In the genomic region with DNA sequence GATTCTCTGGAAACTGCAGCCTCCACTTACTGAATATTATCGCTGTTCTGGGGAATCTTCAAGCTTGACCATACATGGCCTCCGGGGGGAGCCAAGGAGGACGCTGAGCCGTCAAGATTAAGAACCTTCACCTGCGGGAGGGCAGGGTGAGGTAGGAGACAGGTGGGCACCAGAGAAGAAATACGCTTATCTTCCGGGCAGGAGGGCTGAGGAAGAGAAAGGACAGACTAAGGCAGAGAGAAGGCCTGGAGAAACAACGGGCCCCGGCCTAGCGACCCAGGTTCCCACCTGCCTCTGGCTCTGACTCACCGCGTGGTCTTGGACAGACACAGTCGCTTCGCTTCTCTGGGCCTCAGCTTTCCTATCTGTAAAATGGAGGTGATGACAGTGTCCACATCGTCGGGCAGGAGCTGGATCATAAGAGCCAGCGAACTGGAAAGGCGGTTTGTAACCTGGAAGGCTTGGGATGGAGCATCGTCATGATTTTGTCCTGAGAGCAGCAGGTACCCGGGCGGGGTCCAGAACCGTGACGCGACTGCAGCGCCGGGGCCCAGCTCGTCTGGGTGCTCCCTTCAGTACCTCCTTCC, we compare ENCODE assay signal across 2 cellular contexts.
TF ChIP-seq lines count a peak whose summit lies in the region.

No MANE protein-coding gene starts in this region.

TF ChIP-seq in SK-N-SH treated with all-trans-retinoic acid at 6 μM for 48 hours, 23 proteins besides CTCF, POLR2A, EP300 and RAD21:
- TF ChIP-seq GLIS3 (CRISPR knock-in tag; IDR thresholded peaks at IDR 0.05) (no peak), PPARA (CRISPR knock-in tag; IDR thresholded peaks at IDR 0.05; ENCODE audit: borderline replicate concordance) (no peak), CSDC2 (CRISPR knock-in tag; IDR thresholded peaks at IDR 0.05) (no peak), ARNTL (CRISPR knock-in tag; IDR thresholded peaks at IDR 0.05; ENCODE audit: borderline replicate concordance, low read depth) (no peak), ZFP30 (CRISPR knock-in tag; IDR thresholded peaks at IDR 0.05) (no peak), RARB (CRISPR knock-in tag; IDR thresholded peaks at IDR 0.05) (no peak), ISL1 (CRISPR knock-in tag; IDR thresholded peaks at IDR 0.05) (no peak), TCF4 (CRISPR knock-in tag; IDR thresholded peaks at IDR 0.05; ENCODE audit: borderline replicate concordance) (no peak)
- TF ChIP-seq, protein P1, sequence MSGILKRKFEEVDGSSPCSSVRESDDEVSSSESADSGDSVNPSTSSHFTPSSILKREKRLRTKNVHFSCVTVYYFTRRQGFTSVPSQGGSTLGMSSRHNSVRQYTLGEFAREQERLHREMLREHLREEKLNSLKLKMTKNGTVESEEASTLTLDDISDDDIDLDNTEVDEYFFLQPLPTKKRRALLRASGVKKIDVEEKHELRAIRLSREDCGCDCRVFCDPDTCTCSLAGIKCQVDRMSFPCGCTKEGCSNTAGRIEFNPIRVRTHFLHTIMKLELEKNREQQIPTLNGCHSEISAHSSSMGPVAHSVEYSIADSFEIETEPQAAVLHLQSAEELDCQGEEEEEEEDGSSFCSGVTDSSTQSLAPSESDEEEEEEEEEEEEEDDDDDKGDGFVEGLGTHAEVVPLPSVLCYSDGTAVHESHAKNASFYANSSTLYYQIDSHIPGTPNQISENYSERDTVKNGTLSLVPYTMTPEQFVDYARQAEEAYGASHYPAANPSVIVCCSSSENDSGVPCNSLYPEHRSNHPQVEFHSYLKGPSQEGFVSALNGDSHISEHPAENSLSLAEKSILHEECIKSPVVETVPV (CRISPR knock-in tag; IDR thresholded peaks at IDR 0.05), result no peak

TF ChIP-seq in K562, 482 proteins besides CTCF, POLR2A, EP300 and RAD21 (continues in another document):
- TF ChIP-seq ZNF354B (CRISPR knock-in tag; IDR thresholded peaks at IDR 0.05) (no peak), ZNF431 (CRISPR knock-in tag; IDR thresholded peaks at IDR 0.05) (0 out of 2 replicates have a peak, but pooled peaks have one; percentile 36), SMC3 (conservative IDR thresholded peaks at IDR 0.05; ENCODE audit: insufficient read depth, low read depth, low read length) (0 out of 2 replicates have a peak, but pooled peaks have one; percentile 25), GTF3C2 (IDR thresholded peaks at IDR 0.05; ENCODE audit: borderline replicate concordance, extremely low read depth, insufficient read length) (no peak), SRF (CRISPR knock-in tag; IDR thresholded peaks at IDR 0.05) (peak in 1 of 2 experiments; percentile 75; a peak in 2 of 4 replicates), ZNF449 (CRISPR knock-in tag; IDR thresholded peaks at IDR 0.05) (no peak), ZNF444 (CRISPR knock-in tag; IDR thresholded peaks at IDR 0.05) (no peak), CBFA2T3 (IDR thresholded peaks at IDR 0.05) (no peak), BDP1 (IDR thresholded peaks at IDR 0.05; ENCODE audit: insufficient read depth, insufficient read length) (no peak), THAP12 (CRISPR knock-in tag; IDR thresholded peaks at IDR 0.05) (no peak)
- TF ChIP-seq, protein P2, sequence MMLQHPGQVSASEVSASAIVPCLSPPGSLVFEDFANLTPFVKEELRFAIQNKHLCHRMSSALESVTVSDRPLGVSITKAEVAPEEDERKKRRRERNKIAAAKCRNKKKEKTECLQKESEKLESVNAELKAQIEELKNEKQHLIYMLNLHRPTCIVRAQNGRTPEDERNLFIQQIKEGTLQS (IDR thresholded peaks at IDR 0.05), result 0 out of 2 replicates have a peak, but pooled peaks have one; percentile 20
- TF ChIP-seq, protein P2 (CRISPR knock-in tag; conservative IDR thresholded peaks at IDR 0.05), result no peak
- TF ChIP-seq, protein P3, sequence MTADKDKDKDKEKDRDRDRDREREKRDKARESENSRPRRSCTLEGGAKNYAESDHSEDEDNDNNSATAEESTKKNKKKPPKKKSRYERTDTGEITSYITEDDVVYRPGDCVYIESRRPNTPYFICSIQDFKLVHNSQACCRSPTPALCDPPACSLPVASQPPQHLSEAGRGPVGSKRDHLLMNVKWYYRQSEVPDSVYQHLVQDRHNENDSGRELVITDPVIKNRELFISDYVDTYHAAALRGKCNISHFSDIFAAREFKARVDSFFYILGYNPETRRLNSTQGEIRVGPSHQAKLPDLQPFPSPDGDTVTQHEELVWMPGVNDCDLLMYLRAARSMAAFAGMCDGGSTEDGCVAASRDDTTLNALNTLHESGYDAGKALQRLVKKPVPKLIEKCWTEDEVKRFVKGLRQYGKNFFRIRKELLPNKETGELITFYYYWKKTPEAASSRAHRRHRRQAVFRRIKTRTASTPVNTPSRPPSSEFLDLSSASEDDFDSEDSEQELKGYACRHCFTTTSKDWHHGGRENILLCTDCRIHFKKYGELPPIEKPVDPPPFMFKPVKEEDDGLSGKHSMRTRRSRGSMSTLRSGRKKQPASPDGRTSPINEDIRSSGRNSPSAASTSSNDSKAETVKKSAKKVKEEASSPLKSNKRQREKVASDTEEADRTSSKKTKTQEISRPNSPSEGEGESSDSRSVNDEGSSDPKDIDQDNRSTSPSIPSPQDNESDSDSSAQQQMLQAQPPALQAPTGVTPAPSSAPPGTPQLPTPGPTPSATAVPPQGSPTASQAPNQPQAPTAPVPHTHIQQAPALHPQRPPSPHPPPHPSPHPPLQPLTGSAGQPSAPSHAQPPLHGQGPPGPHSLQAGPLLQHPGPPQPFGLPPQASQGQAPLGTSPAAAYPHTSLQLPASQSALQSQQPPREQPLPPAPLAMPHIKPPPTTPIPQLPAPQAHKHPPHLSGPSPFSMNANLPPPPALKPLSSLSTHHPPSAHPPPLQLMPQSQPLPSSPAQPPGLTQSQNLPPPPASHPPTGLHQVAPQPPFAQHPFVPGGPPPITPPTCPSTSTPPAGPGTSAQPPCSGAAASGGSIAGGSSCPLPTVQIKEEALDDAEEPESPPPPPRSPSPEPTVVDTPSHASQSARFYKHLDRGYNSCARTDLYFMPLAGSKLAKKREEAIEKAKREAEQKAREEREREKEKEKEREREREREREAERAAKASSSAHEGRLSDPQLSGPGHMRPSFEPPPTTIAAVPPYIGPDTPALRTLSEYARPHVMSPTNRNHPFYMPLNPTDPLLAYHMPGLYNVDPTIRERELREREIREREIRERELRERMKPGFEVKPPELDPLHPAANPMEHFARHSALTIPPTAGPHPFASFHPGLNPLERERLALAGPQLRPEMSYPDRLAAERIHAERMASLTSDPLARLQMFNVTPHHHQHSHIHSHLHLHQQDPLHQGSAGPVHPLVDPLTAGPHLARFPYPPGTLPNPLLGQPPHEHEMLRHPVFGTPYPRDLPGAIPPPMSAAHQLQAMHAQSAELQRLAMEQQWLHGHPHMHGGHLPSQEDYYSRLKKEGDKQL (CRISPR knock-in tag; IDR thresholded peaks at IDR 0.05; ENCODE audit: borderline replicate concordance), result no peak
- TF ChIP-seq, protein P4, sequence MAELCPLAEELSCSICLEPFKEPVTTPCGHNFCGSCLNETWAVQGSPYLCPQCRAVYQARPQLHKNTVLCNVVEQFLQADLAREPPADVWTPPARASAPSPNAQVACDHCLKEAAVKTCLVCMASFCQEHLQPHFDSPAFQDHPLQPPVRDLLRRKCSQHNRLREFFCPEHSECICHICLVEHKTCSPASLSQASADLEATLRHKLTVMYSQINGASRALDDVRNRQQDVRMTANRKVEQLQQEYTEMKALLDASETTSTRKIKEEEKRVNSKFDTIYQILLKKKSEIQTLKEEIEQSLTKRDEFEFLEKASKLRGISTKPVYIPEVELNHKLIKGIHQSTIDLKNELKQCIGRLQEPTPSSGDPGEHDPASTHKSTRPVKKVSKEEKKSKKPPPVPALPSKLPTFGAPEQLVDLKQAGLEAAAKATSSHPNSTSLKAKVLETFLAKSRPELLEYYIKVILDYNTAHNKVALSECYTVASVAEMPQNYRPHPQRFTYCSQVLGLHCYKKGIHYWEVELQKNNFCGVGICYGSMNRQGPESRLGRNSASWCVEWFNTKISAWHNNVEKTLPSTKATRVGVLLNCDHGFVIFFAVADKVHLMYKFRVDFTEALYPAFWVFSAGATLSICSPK (IDR thresholded peaks at IDR 0.05; ENCODE audit: borderline replicate concordance), result no peak
- TF ChIP-seq, protein P5, sequence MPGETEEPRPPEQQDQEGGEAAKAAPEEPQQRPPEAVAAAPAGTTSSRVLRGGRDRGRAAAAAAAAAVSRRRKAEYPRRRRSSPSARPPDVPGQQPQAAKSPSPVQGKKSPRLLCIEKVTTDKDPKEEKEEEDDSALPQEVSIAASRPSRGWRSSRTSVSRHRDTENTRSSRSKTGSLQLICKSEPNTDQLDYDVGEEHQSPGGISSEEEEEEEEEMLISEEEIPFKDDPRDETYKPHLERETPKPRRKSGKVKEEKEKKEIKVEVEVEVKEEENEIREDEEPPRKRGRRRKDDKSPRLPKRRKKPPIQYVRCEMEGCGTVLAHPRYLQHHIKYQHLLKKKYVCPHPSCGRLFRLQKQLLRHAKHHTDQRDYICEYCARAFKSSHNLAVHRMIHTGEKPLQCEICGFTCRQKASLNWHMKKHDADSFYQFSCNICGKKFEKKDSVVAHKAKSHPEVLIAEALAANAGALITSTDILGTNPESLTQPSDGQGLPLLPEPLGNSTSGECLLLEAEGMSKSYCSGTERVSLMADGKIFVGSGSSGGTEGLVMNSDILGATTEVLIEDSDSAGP (CRISPR knock-in tag; IDR thresholded peaks at IDR 0.05), result no peak
- TF ChIP-seq, protein P6, sequence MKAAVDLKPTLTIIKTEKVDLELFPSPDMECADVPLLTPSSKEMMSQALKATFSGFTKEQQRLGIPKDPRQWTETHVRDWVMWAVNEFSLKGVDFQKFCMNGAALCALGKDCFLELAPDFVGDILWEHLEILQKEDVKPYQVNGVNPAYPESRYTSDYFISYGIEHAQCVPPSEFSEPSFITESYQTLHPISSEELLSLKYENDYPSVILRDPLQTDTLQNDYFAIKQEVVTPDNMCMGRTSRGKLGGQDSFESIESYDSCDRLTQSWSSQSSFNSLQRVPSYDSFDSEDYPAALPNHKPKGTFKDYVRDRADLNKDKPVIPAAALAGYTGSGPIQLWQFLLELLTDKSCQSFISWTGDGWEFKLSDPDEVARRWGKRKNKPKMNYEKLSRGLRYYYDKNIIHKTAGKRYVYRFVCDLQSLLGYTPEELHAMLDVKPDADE (conservative IDR thresholded peaks at IDR 0.05; ENCODE audit: control insufficient read depth, low read depth, low read length), result peak; percentile 51; the same call in 1 of the 2 replicates
